In the genomic region with DNA sequence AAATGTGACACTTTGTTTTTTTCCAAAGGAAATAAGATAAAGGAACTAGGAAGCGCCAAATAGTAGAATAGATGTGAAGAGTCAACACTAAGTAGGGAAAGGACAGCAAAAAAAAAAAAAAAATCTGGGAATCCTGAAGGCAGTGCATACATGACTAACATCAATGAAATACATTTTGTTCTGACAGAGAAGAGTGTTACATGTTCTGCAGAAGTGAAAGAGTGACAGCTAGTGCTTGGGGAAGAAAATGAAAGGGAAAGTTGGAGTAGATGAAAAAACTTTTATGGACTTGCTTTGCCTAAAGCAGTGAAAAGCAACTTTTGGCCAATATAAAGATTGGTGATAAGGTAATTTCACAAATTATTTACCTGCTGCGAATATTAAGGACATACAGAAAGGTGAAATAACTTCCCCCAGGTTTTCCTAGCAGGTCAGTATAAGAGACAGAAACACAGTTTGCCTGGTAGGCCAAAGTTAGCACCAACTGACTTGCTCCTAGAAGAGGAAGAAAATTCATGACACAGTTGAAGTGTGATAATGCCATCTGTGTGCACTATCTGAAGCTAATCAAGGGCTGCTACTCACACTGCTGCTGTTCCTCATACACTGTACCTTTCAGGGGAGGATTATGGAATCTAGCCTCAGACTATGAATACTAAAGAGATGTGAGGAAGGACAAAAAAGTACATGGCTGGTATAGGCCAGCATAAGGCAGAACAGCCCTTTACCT, we compare ENCODE assay signal across 8 cellular contexts.
A peak's percentile ranks its signal among the peaks of the same experiment; 100 is the strongest.
DNase-seq lines count a peak whose midpoint lies in the region; ATAC-seq lines count a peak whose summit lies in the region.

No MANE protein-coding gene starts in this region.

- peaks cover 13% of the 10 kb centered on the region for H3K4me1 Mint-ChIP-seq in activated naive CD4-positive, alpha-beta T cell treated with anti-CD3 and anti-CD28 coated beads, Interleukin-2, amount 10 ng/mL, durations not matched to agents 7 days and 5 days
- H3K4me1 Mint-ChIP-seq in effector memory CD8-positive, alpha-beta T cell (ENCODE audit: low read depth in 2 of 2), result peaks cover 21 to 36% of the 10 kb centered on the region in 2 donors
- H3K4me1 Mint-ChIP-seq in stimulated activated naive B cell treated with anti-CD40 and anti-IgM and Interleukin-4, amounts not matched to agents 10 μg/mL and 1 μg/mL and 100 μg/mL, for 72 hours, result peaks cover 11% of the 10 kb centered on the region in 2 donors

- peak overlapping the region; percentile 4 for H3K27ac Mint-ChIP-seq in activated naive CD4-positive, alpha-beta T cell treated with anti-CD3 and anti-CD28 coated beads, Interleukin-2, amount 10 ng/mL, durations not matched to agents 7 days and 5 days
- H3K27ac Mint-ChIP-seq in effector memory CD8-positive, alpha-beta T cell, result peak overlapping the region; percentile 19 to 57
- H3K27ac Mint-ChIP-seq in stimulated activated naive B cell treated with anti-CD40 and anti-IgM and Interleukin-4, amounts not matched to agents 10 μg/mL and 1 μg/mL and 100 μg/mL, for 72 hours, result peak overlapping the region; percentile 65

- no peak overlapping the region for H3K4me3 Mint-ChIP-seq in activated naive CD4-positive, alpha-beta T cell treated with anti-CD3 and anti-CD28 coated beads, Interleukin-2, amount 10 ng/mL, durations not matched to agents 7 days and 5 days
- no peak overlapping the region for H3K4me3 Mint-ChIP-seq in effector memory CD8-positive, alpha-beta T cell
- peak overlapping the region; percentile 24 to 42 for H3K4me3 Mint-ChIP-seq in stimulated activated naive B cell treated with anti-CD40 and anti-IgM and Interleukin-4, amounts not matched to agents 10 μg/mL and 1 μg/mL and 100 μg/mL, for 72 hours

- H3K36me3 Mint-ChIP-seq in activated naive CD4-positive, alpha-beta T cell treated with anti-CD3 and anti-CD28 coated beads, Interleukin-2, amount 10 ng/mL, durations not matched to agents 7 days and 5 days, result peaks cover 31% of the 10 kb centered on the region
- peaks cover 27% of the 10 kb centered on the region for H3K36me3 Mint-ChIP-seq in effector memory CD8-positive, alpha-beta T cell (ENCODE audit: insufficient read depth)
- peaks cover 34 to 37% of the 10 kb centered on the region in 2 donors for H3K36me3 Mint-ChIP-seq in stimulated activated naive B cell treated with anti-CD40 and anti-IgM and Interleukin-4, amounts not matched to agents 10 μg/mL and 1 μg/mL and 100 μg/mL, for 72 hours

- H3K9me3 Mint-ChIP-seq in activated naive CD4-positive, alpha-beta T cell treated with anti-CD3 and anti-CD28 coated beads, Interleukin-2, amount 10 ng/mL, durations not matched to agents 7 days and 5 days, result no peaks in the 10 kb centered on the region
- no peaks in the 10 kb centered on the region for H3K9me3 Mint-ChIP-seq in effector memory CD8-positive, alpha-beta T cell
- H3K9me3 Mint-ChIP-seq in stimulated activated naive B cell treated with anti-CD40 and anti-IgM and Interleukin-4, amounts not matched to agents 10 μg/mL and 1 μg/mL and 100 μg/mL, for 72 hours, result peaks cover 0 to 1% of the 10 kb centered on the region in 2 donors

- ATAC-seq in HG03558 (IDR thresholded peaks at IDR 0.05; ENCODE audit: extremely low read depth, unreplicated experiment) (peak; percentile 65), HG02970 (IDR thresholded peaks at IDR 0.05; ENCODE audit: low FRiP score, unreplicated experiment) (no peak)
- no peak for ATAC-seq in effector memory CD8-positive, alpha-beta T cell (replicated peaks)
- ATAC-seq in stimulated activated naive B cell treated with anti-CD40 and anti-IgM and Interleukin-4, amounts not matched to agents 10 μg/mL and 1 μg/mL and 100 μg/mL, for 72 hours (replicated peaks), result peak; percentile 59 to 80

- DNase-seq in activated naive CD4-positive, alpha-beta T cell treated with anti-CD3 and anti-CD28 coated beads, Interleukin-2, amount 10 ng/mL, durations not matched to agents 7 days and 5 days, result no peak
- DNase-seq in activated naive CD4-positive, alpha-beta T cell treated with anti-CD3 and anti-CD28 coated beads, Interleukin-2, amount 50 U/mL, for 16 hours, result no peak
- no peak for DNase-seq in effector memory CD8-positive, alpha-beta T cell
- DNase-seq in stimulated activated naive B cell treated with anti-CD40 and anti-IgM and Interleukin-4, amounts not matched to agents 10 μg/mL and 1 μg/mL and 100 μg/mL, for 72 hours, result no peak
- DNase-seq in NCI-H1417 treated with DMSO at 0.1 percent for 48 hours (lab: John Stamatoyannopoulos, UW) (no peak), SIG-M5 treated with dmso at 0.1 percent for 504 hours (lab: John Stamatoyannopoulos, UW; ENCODE audit: unreplicated experiment) (no peak)

- CTCF ChIA-PET in activated naive CD4-positive, alpha-beta T cell treated with anti-CD3 and anti-CD28 coated beads, Interleukin-2, amount 10 ng/mL, durations not matched to agents 7 days and 5 days (lab: Charles Lee), result interaction anchor here (0.7 to 1.7 kb wide), 3 partner anchors 21 to 91 kb away, joined by 4 to 8 read pairs (median 4); no protein-coding TSS in a partner anchor

- no peaks in the 10 kb centered on the region for H3K27me3 Mint-ChIP-seq in activated naive CD4-positive, alpha-beta T cell treated with anti-CD3 and anti-CD28 coated beads, Interleukin-2, amount 10 ng/mL, durations not matched to agents 7 days and 5 days
- H3K27me3 Mint-ChIP-seq in effector memory CD8-positive, alpha-beta T cell, result no peaks in the 10 kb centered on the region
- no peaks in the 10 kb centered on the region for H3K27me3 Mint-ChIP-seq in stimulated activated naive B cell treated with anti-CD40 and anti-IgM and Interleukin-4, amounts not matched to agents 10 μg/mL and 1 μg/mL and 100 μg/mL, for 72 hours

Comparison
In these comparisons a context has a peak if more than half of its experiments do, and no peak if none do; other contexts are left out.
1. H3K27ac Mint-ChIP-seq: peak in every context shown above with its lines; median percentile 65 in stimulated activated naive B cell treated with anti-CD40 and anti-IgM and Interleukin-4, amounts not matched to agents 10 μg/mL and 1 μg/mL and 100 μg/mL, for 72 hours; 38 in effector memory CD8-positive, alpha-beta T cell; 4 in activated naive CD4-positive, alpha-beta T cell treated with anti-CD3 and anti-CD28 coated beads, Interleukin-2, amount 10 ng/mL, durations not matched to agents 7 days and 5 days.
2. H3K4me3 Mint-ChIP-seq: peak in stimulated activated naive B cell treated with anti-CD40 and anti-IgM and Interleukin-4, amounts not matched to agents 10 μg/mL and 1 μg/mL and 100 μg/mL, for 72 hours (2 of 2); none in activated naive CD4-positive, alpha-beta T cell treated with anti-CD3 and anti-CD28 coated beads, Interleukin-2, amount 10 ng/mL, durations not matched to agents 7 days and 5 days (single experiment) and effector memory CD8-positive, alpha-beta T cell (0 of 2).
3. ATAC-seq: peak in HG03558 (single experiment) and stimulated activated naive B cell treated with anti-CD40 and anti-IgM and Interleukin-4, amounts not matched to agents 10 μg/mL and 1 μg/mL and 100 μg/mL, for 72 hours (2 of 2); none in effector memory CD8-positive, alpha-beta T cell (single experiment) and HG02970 (single experiment).